Comparison of ENCODE assay signal across 25 cellular contexts in genomic region chr11:119713361-119714040, GRCh38. TPM values are rescaled to one million over a fixed set of nuclear protein-coding genes. Genes with fewer than 3 reads are reported as not detected.
A peak's percentile ranks its signal among the peaks of the same experiment; 100 is the strongest.
DNase-seq lines count a peak whose midpoint lies in the region; ATAC-seq, FAIRE-seq and TF ChIP-seq lines count a peak whose summit lies in the region.
"Had no signal": no experiment of that assay in that cellular context is flagged by ENCODE, and none has a peak within 500 bp of the region (broad histone marks: within the 10 kb centered on the region; RNA-seq: fewer than 3 reads in every experiment).

No MANE protein-coding gene starts in this region.

- H3K4me1 ChIP-seq in A549 (peaks cover 18% of the 10 kb centered on the region), esophagus squamous epithelium (peaks cover 22 to 92% (median 22%) of the 10 kb centered on the region in 3 donors)

- no peaks in the 10 kb centered on the region for H3K36me3 Mint-ChIP-seq in nephron progenitor cell (ENCODE audit: low read depth)
- H3K36me3 Mint-ChIP-seq: activated naive CD4-positive, alpha-beta T cell treated with anti-CD3 and anti-CD28 coated beads, Interleukin-2, amount 50 U/mL, for 72 hours had no signal

- no peak overlapping the region for H3K4me3 ChIP-seq in A549
- H3K4me3 ChIP-seq in esophagus squamous epithelium = no peak overlapping the region
- H3K4me3 ChIP-seq: heart left ventricle, left lung, upper lobe of left lung had no signal

- ATAC-seq in A549 = no peak
- ATAC-seq: activated naive CD4-positive, alpha-beta T cell treated with anti-CD3 and anti-CD28 coated beads, Interleukin-2, amount 50 U/mL, for 72 hours; activated T-helper 17 cell treated with anti-CD3 and anti-CD28 coated beads, Interleukin-2, amount 50 U/mL, for 72 hours; heart left ventricle; left lung had no signal

- intact Hi-C loops in esophagus squamous epithelium (cut with DNase I) = no loop called here

- H3K27ac ChIP-seq in A549 = peak overlapping the region in 1 of 2 experiments; percentile 72; a peak in 3 of 6 replicates
- peak overlapping the region; percentile 9 to 84 (median 78) for H3K27ac ChIP-seq in esophagus squamous epithelium
- H3K27ac ChIP-seq: heart left ventricle, upper lobe of left lung had no signal

- no peaks in the 10 kb centered on the region for H3K27me3 ChIP-seq in esophagus squamous epithelium
- H3K27me3 ChIP-seq: BE2C, heart left ventricle, left lung, upper lobe of left lung had no signal

- DNase-seq in A549 (ENCODE audit: low read depth in 1 of 2, low spot score in 1 of 2) = no peak
- peak; percentile 66 for DNase-seq in HT-29 (ENCODE audit: low spot score)
- DNase-seq in esophagus squamous epithelium (lab: John Stamatoyannopoulos, UW) = no peak
- no peak for DNase-seq in nephron progenitor cell
- no peak for DNase-seq in effector CD8-positive, alpha-beta T cell (lab: John Stamatoyannopoulos, UW)
- DNase-seq in GM20000 (ENCODE audit: low spot score) = no peak
- no peak for DNase-seq in NOMO-1 (lab: John Stamatoyannopoulos, UW; ENCODE audit: unreplicated experiment in 2 of 2)
- DNase-seq in T-helper 2 cell = no peak
- DNase-seq: activated B cell treated with CpG ODN at 0.5 μM for 24 hours; activated CD8-positive, alpha-beta memory T cell treated with anti-CD3 and anti-CD28 coated beads, Interleukin-2, amount 50 U/mL, for 4 hours; anterior cingulate cortex; BE2C; Calu3; caudate nucleus; NCI-H2029 treated with DMSO at 0.1 percent for 48 hours; NCI-H226; NCI-H774; OCI-M1; upper lobe of left lung had no signal

- peak overlapping the region; percentile 13 for H3K4me3 Mint-ChIP-seq in nephron progenitor cell
- H3K4me3 Mint-ChIP-seq: activated B cell treated with CpG ODN at 0.5 μM for 24 hours; activated T-helper 17 cell treated with anti-CD3 and anti-CD28 coated beads, Interleukin-2, amount 50 U/mL, for 72 hours; IgD-negative memory B cell had no signal

- H3K4me2 ChIP-seq in A549 = peak overlapping the region; percentile 76

- H3K9me3 ChIP-seq in A549 (no peaks in the 10 kb centered on the region), esophagus squamous epithelium (no peaks in the 10 kb centered on the region)
- H3K9me3 ChIP-seq: BE2C, heart left ventricle, left lung, upper lobe of left lung had no signal

- TF ChIP-seq POLR2A in A549 (IDR thresholded peaks at IDR 0.05; ENCODE audit: low read length) (no peak), esophagus squamous epithelium (IDR thresholded peaks at IDR 0.05) (no peak)

- TF ChIP-seq RAD21 in A549 (conservative IDR thresholded peaks at IDR 0.05 in 1 of 2, IDR thresholded peaks at IDR 0.05 in 1 of 2) = no peak

- peaks cover 0 to 47% (median 0%) of the 10 kb centered on the region in 3 donors for H3K36me3 ChIP-seq in esophagus squamous epithelium
- H3K36me3 ChIP-seq: BE2C, heart left ventricle, left lung, upper lobe of left lung had no signal

- H3K9me3 Mint-ChIP-seq in nephron progenitor cell = no peaks in the 10 kb centered on the region
- H3K9me3 Mint-ChIP-seq: activated B cell treated with CpG ODN at 0.5 μM for 24 hours; activated naive CD4-positive, alpha-beta T cell treated with anti-CD3 and anti-CD28 coated beads, Interleukin-2, amount 50 U/mL, for 72 hours; activated T-helper 17 cell treated with anti-CD3 and anti-CD28 coated beads, Interleukin-2, amount 50 U/mL, for 72 hours; IgD-negative memory B cell had no signal

- TF ChIP-seq CTCF in A549 (IDR thresholded peaks at IDR 0.05) (no peak), esophagus squamous epithelium (IDR thresholded peaks at IDR 0.05) (no peak), nephron progenitor cell (IDR thresholded peaks at IDR 0.05) (no peak), GM20000 (IDR thresholded peaks at IDR 0.05; ENCODE audit: extremely low read depth, missing control alignments) (no peak)

- peaks cover 98% of the 10 kb centered on the region for H3K4me1 Mint-ChIP-seq in nephron progenitor cell
- H3K4me1 Mint-ChIP-seq: activated B cell treated with CpG ODN at 0.5 μM for 24 hours; activated T-helper 17 cell treated with anti-CD3 and anti-CD28 coated beads, Interleukin-2, amount 50 U/mL, for 72 hours had no signal

- POLR2A ChIA-PET in A549 (lab: Yijun Ruan, JAX) = no interaction called here

- 84% methylated on average over 5 of the region's 9 CpGs for WGBS in A549 (ENCODE audit: missing lambda C conversion rate)
- WGBS in esophagus squamous epithelium, 2 donors = 57 to 60% methylated on average over 1 to 5 of the region's 9 CpGs

- no peaks in the 10 kb centered on the region for H3K27me3 Mint-ChIP-seq in nephron progenitor cell (ENCODE audit: low read depth, poor library complexity)

- no peak for FAIRE-seq in A549 (lab: Jason Lieb, UNC)
- FAIRE-seq: GM12891 had no signal

- no peak overlapping the region for H3K27ac Mint-ChIP-seq in nephron progenitor cell
- H3K27ac Mint-ChIP-seq: activated B cell treated with CpG ODN at 0.5 μM for 24 hours; activated naive CD4-positive, alpha-beta T cell treated with anti-CD3 and anti-CD28 coated beads, Interleukin-2, amount 50 U/mL, for 72 hours; activated T-helper 17 cell treated with anti-CD3 and anti-CD28 coated beads, Interleukin-2, amount 50 U/mL, for 72 hours had no signal

- TF ChIP-seq EP300 in A549 (IDR thresholded peaks at IDR 0.05) = no peak

- CTCF ChIA-PET in A549 (lab: Yijun Ruan, JAX) = interaction anchor here (1.0 to 3.6 kb wide), 2 partner anchors 16 to 395 kb away, joined by 4 to 15 read pairs; no protein-coding TSS in a partner anchor

TF ChIP-seq in A549, 52 proteins besides CTCF, POLR2A, EP300 and RAD21 (continues in another document):
- TF ChIP-seq KDM5A (IDR thresholded peaks at IDR 0.05) = no peak
- TF ChIP-seq, protein P1, sequence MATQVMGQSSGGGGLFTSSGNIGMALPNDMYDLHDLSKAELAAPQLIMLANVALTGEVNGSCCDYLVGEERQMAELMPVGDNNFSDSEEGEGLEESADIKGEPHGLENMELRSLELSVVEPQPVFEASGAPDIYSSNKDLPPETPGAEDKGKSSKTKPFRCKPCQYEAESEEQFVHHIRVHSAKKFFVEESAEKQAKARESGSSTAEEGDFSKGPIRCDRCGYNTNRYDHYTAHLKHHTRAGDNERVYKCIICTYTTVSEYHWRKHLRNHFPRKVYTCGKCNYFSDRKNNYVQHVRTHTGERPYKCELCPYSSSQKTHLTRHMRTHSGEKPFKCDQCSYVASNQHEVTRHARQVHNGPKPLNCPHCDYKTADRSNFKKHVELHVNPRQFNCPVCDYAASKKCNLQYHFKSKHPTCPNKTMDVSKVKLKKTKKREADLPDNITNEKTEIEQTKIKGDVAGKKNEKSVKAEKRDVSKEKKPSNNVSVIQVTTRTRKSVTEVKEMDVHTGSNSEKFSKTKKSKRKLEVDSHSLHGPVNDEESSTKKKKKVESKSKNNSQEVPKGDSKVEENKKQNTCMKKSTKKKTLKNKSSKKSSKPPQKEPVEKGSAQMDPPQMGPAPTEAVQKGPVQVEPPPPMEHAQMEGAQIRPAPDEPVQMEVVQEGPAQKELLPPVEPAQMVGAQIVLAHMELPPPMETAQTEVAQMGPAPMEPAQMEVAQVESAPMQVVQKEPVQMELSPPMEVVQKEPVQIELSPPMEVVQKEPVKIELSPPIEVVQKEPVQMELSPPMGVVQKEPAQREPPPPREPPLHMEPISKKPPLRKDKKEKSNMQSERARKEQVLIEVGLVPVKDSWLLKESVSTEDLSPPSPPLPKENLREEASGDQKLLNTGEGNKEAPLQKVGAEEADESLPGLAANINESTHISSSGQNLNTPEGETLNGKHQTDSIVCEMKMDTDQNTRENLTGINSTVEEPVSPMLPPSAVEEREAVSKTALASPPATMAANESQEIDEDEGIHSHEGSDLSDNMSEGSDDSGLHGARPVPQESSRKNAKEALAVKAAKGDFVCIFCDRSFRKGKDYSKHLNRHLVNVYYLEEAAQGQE (IDR thresholded peaks at IDR 0.05) = no peak
- TF ChIP-seq CHD2 (IDR thresholded peaks at IDR 0.05; ENCODE audit: low read length, partially characterized antibody) = no peak
- TF ChIP-seq ZSCAN20 (CRISPR knock-in tag; IDR thresholded peaks at IDR 0.05) = no peak
- TF ChIP-seq, protein P2, sequence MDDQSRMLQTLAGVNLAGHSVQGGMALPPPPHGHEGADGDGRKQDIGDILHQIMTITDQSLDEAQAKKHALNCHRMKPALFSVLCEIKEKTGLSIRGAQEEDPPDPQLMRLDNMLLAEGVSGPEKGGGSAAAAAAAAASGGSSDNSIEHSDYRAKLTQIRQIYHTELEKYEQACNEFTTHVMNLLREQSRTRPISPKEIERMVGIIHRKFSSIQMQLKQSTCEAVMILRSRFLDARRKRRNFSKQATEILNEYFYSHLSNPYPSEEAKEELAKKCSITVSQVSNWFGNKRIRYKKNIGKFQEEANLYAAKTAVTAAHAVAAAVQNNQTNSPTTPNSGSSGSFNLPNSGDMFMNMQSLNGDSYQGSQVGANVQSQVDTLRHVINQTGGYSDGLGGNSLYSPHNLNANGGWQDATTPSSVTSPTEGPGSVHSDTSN (IDR thresholded peaks at IDR 0.05) = no peak
- TF ChIP-seq RNF2 (IDR thresholded peaks at IDR 0.05; ENCODE audit: borderline replicate concordance, low read depth) = no peak
- TF ChIP-seq, protein P3, sequence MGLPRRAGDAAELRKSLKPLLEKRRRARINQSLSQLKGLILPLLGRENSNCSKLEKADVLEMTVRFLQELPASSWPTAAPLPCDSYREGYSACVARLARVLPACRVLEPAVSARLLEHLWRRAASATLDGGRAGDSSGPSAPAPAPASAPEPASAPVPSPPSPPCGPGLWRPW (IDR thresholded peaks at IDR 0.05) = no peak
- no peak for TF ChIP-seq HOXA7 (CRISPR knock-in tag; IDR thresholded peaks at IDR 0.05)
- TF ChIP-seq TP53 (CRISPR knock-in tag; IDR thresholded peaks at IDR 0.05) = no peak
- no peak for TF ChIP-seq NR3C1 (IDR thresholded peaks at IDR 0.05)
- TF ChIP-seq CBX8 (IDR thresholded peaks at IDR 0.05) = no peak
- TF ChIP-seq USF2 (IDR thresholded peaks at IDR 0.05) = no peak
- no peak for TF ChIP-seq PHF8 (IDR thresholded peaks at IDR 0.05; ENCODE audit: borderline replicate concordance, low read depth)

RNA-seq across cellular contexts. Expression of gene NECTIN1, which starts 15.5 kb away (rescaled TPM):
- 2.2 and 4.6 TPM in 2 replicates for polyA plus RNA-seq in A549 (2011; rRNA removed)
- 5.1 and 7.0 TPM in 2 replicates for polyA plus RNA-seq in A549 (2012; cell fraction: cytosol; rRNA removed)
- 7.2 and 9.3 TPM in 2 replicates for polyA plus RNA-seq in A549 (2012; cell fraction: nucleus; rRNA removed)
- polyA plus RNA-seq in A549 (2017; fragmentation: RNase III; extraction: RNeasy Plus Mini Kit Qiagen cat#74134 plus additional on column Dnase treatment) = 5.4 to 5.5 TPM (median 5.4 TPM) in 3 replicates
- polyA minus RNA-seq in A549 (2011; rRNA and poly(A)+ RNA removed) = 12.9 and 16.0 TPM in 2 replicates
- total RNA-seq in HT-29 (2014; rRNA removed; shearing (Covaris generic)) = 38.9 and 46.5 TPM in 2 replicates
- total RNA-seq in esophagus squamous epithelium = 100 to 1,000 TPM in 2 of 4 donors, 10 to 100 TPM in 2; 72.5 to 163 (median 117) TPM
